Comparison of ENCODE assay signal across 1 cellular context in the genomic region with DNA sequence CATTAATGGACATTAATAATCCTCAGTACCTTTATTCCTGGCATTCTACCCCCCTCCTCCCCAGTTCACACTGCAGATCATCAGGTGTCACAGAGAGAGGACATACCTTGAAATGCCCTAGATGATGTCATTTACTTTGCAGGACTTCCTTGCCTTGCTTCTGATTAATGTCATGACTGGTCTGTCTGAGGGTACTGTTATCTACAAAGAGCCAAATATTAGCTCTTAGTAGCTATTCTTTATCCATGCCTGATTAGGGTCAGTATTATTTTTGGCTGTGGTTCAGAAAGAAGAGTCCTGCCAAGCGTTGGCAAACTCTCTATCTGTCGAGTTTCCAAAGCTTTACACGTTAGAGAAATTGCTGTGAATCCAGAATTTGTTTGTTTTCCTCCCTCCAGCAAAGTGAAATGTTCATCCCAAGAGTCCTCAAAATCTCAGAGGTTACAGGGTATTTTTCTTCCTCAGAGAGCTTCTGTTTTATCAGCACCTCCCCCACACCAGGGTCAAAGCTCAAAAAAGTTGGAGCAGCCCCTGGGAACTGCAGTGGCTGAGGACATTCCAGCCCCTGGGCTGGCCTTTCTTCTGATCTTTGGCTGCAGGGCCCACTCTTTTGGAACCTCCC.
TF ChIP-seq lines count a peak whose summit lies in the region.

No MANE protein-coding gene starts in this region.

TF ChIP-seq in endothelial cell of umbilical vein, 7 proteins besides CTCF, POLR2A, EP300 and RAD21:
- TF ChIP-seq GATA2 (IDR thresholded peaks at IDR 0.05; ENCODE audit: insufficient read depth, insufficient read length, low read depth, low read length) (no peak), EZH2 (IDR thresholded peaks at IDR 0.05; ENCODE audit: borderline replicate concordance, low read depth, low read length, severe bottlenecking) (no peak), POLR2AphosphoS5 (IDR thresholded peaks at IDR 0.05; ENCODE audit: insufficient read depth, low read depth, low read length) (no peak), MAX (IDR thresholded peaks at IDR 0.05; ENCODE audit: insufficient read depth, insufficient read length) (no peak), JUN (IDR thresholded peaks at IDR 0.05; ENCODE audit: borderline replicate concordance, insufficient read depth, insufficient read length, low read depth) (no peak), FOS (IDR thresholded peaks at IDR 0.05; ENCODE audit: borderline replicate concordance, insufficient read depth, low read length) (no peak), MYC (IDR thresholded peaks at IDR 0.05; ENCODE audit: low read depth, low read length) (no peak)
